26 cellular contexts compared by ENCODE assay signal in the genomic region with DNA sequence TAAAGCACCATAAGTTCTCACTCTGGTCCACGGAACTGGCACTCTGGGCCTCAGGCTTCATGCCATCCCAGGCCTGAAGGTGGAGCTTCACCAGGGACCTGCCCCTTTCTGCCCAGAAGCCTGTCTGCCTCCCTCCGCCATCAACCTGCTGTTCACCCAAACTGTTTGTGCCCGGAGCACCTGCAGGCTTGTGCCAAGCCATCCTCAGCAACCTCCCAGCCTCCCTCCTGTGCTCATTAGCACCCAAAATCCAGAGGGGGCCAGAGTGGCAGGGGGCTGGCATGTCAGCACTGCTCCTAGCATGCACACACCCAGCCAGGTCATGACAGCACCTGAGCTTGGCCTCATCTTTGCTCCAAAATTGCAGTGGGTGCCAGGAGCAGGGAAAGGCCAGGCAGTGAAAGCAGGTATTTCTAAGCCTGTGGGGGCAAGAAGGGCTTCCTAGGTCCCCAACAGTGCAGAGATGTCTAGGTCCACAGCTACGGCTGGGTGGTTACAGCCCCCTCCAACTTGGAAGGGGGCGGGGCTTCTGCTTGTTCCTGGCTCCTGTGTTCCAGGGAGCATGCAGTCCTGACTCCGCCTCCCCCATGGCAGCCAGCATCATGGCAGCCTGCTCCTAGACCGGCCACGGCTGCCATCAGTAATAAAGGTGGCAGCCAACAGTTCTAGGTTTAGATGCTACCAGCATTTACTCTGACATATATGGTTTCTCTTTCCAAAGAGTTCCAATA.
"Had no signal": no experiment of that assay in that cellular context is flagged by ENCODE, and none has a peak within 500 bp of the region (broad histone marks: within the 10 kb centered on the region; RNA-seq: fewer than 3 reads in every experiment).

No MANE protein-coding gene starts in this region.

- H3K9me3 Mint-ChIP-seq: activated T-cell treated with anti-CD3 and anti-CD28 coated beads, Interleukin-2, amount 50 U/mL, for 24 hours; activated T-helper 2 cell treated with anti-CD3 and anti-CD28 coated beads, Interferon-gamma antibody, Interleukin-2, Interleukin-4, amounts not matched to agents 10 μg/mL and 5 μg/mL and 100 μg/mL, durations not matched to agents 14 hours and 24 hours and 36 hours; central memory CD8-positive, alpha-beta T cell; naive B cell; T-cell; T-helper 2 cell treated with Interferon-gamma antibody and Interleukin-4, amounts not matched to agents 5 μg/mL and 100 μg/mL, for 36 hours had no signal

- H3K27ac Mint-ChIP-seq: activated naive CD8-positive, alpha-beta T cell; activated T-cell treated with anti-CD3 and anti-CD28 coated beads, Interleukin-2, amount 50 U/mL, for 24 hours; activated T-helper 2 cell treated with anti-CD3 and anti-CD28 coated beads, Interferon-gamma antibody, Interleukin-2, Interleukin-4, amounts not matched to agents 10 μg/mL and 5 μg/mL and 100 μg/mL, durations not matched to agents 14 hours and 24 hours and 36 hours; naive B cell; T-cell; T-helper 2 cell treated with Interferon-gamma antibody and Interleukin-4, amounts not matched to agents 5 μg/mL and 100 μg/mL, for 36 hours had no signal

- DNase-seq: activated CD4-positive, alpha-beta T cell treated with anti-CD3 and anti-CD28 coated beads for 1 hour; activated CD4-positive, alpha-beta T cell treated with anti-CD3 and anti-CD28 coated beads, Interleukin-2, amount 50 U/mL, for 4 hours; activated CD8-positive, alpha-beta memory T cell treated with anti-CD3 and anti-CD28 coated beads for 24 hours; activated CD8-positive, alpha-beta memory T cell treated with anti-CD3 and anti-CD28 coated beads, Interleukin-2, amount 50 U/mL, for 4 hours; activated naive CD4-positive, alpha-beta T cell; activated T-cell treated with anti-CD3 and anti-CD28 coated beads, Interleukin-2, amount 50 U/mL, for 24 hours; islet precursor cell; naive B cell; occipital lobe; stimulated activated CD4-positive, alpha-beta T cell treated with anti-CD3 and anti-CD28 coated beads, Interleukin-2, amount 100 ng/mL, for 48 hours; stimulated activated CD8-positive, alpha-beta memory T cell treated with anti-CD3 and anti-CD28 coated beads, Interleukin-4, amount 100 ng/mL, for 48 hours; stimulated activated naive CD4-positive, alpha-beta T cell; T-cell; WERI-Rb-1 had no signal

- H3K4me1 Mint-ChIP-seq: central memory CD8-positive, alpha-beta T cell; naive B cell; neural crest cell; T-cell had no signal

- ATAC-seq: T-cell had no signal

- H3K4me1 ChIP-seq: heart left ventricle, upper lobe of left lung had no signal

- H3K4me3 ChIP-seq: coronary artery, heart left ventricle, lung, thoracic aorta, upper lobe of left lung had no signal

- H3K27me3 ChIP-seq: heart left ventricle, upper lobe of left lung had no signal

- H3K36me3 ChIP-seq: WERI-Rb-1 had no signal

- H3K27me3 Mint-ChIP-seq: naive B cell had no signal

- H3K4me3 Mint-ChIP-seq: activated naive CD8-positive, alpha-beta T cell; activated T-cell treated with anti-CD3 and anti-CD28 coated beads, Interleukin-2, amount 50 U/mL, for 24 hours; central memory CD8-positive, alpha-beta T cell; naive B cell; neural crest cell; T-cell; T-helper 2 cell treated with Interferon-gamma antibody and Interleukin-4, amounts not matched to agents 5 μg/mL and 100 μg/mL, for 36 hours had no signal

- H3K36me3 Mint-ChIP-seq: naive B cell had no signal

- H3K9me3 ChIP-seq: thoracic aorta had no signal

- H3K27ac ChIP-seq: coronary artery, epithelial cell of prostate, heart left ventricle, thoracic aorta, upper lobe of left lung, WERI-Rb-1 had no signal

- FAIRE-seq: astrocyte had no signal
